Comparison of ENCODE assay signal across 8 cellular contexts in the genomic region with DNA sequence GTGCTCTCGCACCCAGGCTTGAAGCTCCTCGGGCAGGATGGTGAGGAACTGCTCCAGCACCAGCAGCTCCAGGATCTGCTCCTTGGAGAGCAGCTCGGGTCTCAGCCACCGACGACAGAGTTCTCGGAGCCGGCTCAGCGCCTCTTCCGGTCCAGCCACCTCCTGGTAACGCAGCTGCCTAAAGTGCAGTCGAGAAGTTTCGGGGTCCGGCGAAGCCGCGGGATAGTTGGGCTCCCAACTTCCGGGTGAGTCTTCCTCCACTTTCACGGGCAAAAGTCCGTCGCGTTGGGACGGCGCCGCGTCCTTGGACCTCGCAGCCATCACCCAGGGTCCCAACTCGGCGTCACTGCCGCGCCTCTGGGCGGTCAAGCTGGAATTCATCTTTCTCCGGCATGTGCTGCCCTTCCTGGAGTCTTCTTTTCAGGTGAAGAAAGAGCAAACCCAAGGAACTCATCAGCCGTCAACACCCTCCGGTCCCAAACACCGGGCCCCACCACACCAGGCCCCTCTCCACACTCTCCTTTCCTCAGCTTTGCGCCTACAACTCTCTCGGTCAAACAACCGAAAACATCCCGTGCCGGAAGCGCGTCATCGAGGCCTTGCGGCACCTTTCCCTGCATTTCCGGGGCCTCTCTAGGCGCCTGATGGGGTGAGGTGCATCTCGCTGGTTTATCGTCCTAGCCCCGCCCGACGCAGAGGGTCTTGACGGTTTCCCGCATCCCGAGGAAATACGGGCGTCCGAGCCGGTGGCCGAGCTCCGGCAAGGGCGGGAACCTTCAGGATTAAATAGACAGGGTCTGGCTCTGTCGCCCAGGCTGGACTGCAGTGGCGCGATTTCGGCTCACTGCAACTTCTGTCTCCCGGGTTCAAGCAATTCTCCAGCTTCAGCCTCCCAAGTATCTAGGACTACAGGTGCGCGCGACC. TPM values are rescaled to one million over a fixed set of nuclear protein-coding genes. Genes with fewer than 3 reads are reported as not detected.
DNase-seq lines count a peak whose midpoint lies in the region; ATAC-seq and TF ChIP-seq lines count a peak whose summit lies in the region.

A gene (minus strand): TSS at position 569 of the 924 bp plus-strand sequence. CDS start 188 bp downstream, at position 381.

- no peaks in the 10 kb centered on the region for H3K9me2 ChIP-seq in OCI-LY7 (ENCODE audit: insufficient read depth, low read length)

- TSS peak; percentile 85 for BruUV-seq in OCI-LY7 (replicated peaks; lab: Mats Ljungman, UMichigan)

- H3K36me3 ChIP-seq in OCI-LY7 (ENCODE audit: insufficient read depth, low read length), result peaks cover 40% of the 10 kb centered on the region

- peaks cover 6% of the 10 kb centered on the region; the same call in 1 of the 2 replicates for H3K9me3 ChIP-seq in OCI-LY7 (ENCODE audit: low read length)

- CTCF ChIA-PET in OCI-LY7 (lab: Charles Lee; ENCODE audit: unreplicated experiment), result interaction anchor here (0.6 kb wide), 1 partner anchor 1195 kb away, joined by 3 read pairs; no protein-coding TSS in a partner anchor

- H3K4me3 ChIP-seq in OCI-LY7 (ENCODE audit: low read depth, low read length, poor library complexity, severe bottlenecking), result peak within 1 kb of the TSS; percentile 90

- H3K27ac ChIP-seq in OCI-LY7 (ENCODE audit: low read depth, low read length, poor library complexity, severe bottlenecking), result peak within 1 kb of the TSS; percentile 79

- POLR2A ChIA-PET in OCI-LY7 (lab: Charles Lee), result interaction anchor here (0.7 to 1.6 kb wide), 5 partner anchors 9 to 260 kb away, joined by 3 to 7 read pairs (median 3); a partner anchor contains a TSS

- H3K79me2 ChIP-seq in OCI-LY7 (ENCODE audit: insufficient read depth, low read depth, low read length), result peaks cover 47% of the 10 kb centered on the region

- H4K20me1 ChIP-seq in OCI-LY7 (ENCODE audit: insufficient read depth, low read length), result peaks cover 15% of the 10 kb centered on the region

- intact Hi-C loops in OCI-LY7 (cut with micrococcal nuclease; ENCODE audit: unreplicated experiment), result loop anchor here (1.0 to 5.0 kb wide), 2 partner anchors 28 to 123 kb away; a partner anchor contains a TSS

- no peak for TF ChIP-seq CTCF in OCI-LY7 (conservative IDR thresholded peaks at IDR 0.05; ENCODE audit: low read length)

- H2AFZ ChIP-seq in OCI-LY7 (ENCODE audit: low read length), result peak within 1 kb of the TSS; percentile 90

- peak; percentile 39 for ATAC-seq in GM21381 (IDR thresholded peaks at IDR 0.05; ENCODE audit: unreplicated experiment)

- peak; percentile 94 for DNase-seq in COLO829 (ENCODE audit: low spot score)
- peak; percentile 89 for DNase-seq in HuH-7 (ENCODE audit: low spot score)
- peak; percentile 93 for DNase-seq in OCI-LY7 (ENCODE audit: low spot score)
- peak; percentile 87 for DNase-seq in activated T-cell treated with anti-CD3 and anti-CD28 coated beads for 24 hours (ENCODE audit: low read depth)
- peak; percentile 89 for DNase-seq in epidermal melanocyte (ENCODE audit: insufficient read length, low spot score)
- DNase-seq in midbrain (lab: John Stamatoyannopoulos, UW), result peak; percentile 95
- peak; percentile 80 to 86 for DNase-seq in stimulated activated CD8-positive, alpha-beta memory T cell treated with anti-CD3 and anti-CD28 coated beads, Interleukin-15, amount 100 ng/mL, for 48 hours (ENCODE audit: low read depth in 2 of 2)

- peaks cover 14% of the 10 kb centered on the region for H3K4me1 ChIP-seq in OCI-LY7 (ENCODE audit: insufficient read depth, low read length, poor library complexity, severe bottlenecking)

- peak within 1 kb of the TSS; percentile 100 for H3K4me2 ChIP-seq in OCI-LY7 (ENCODE audit: low read length)

RNA-seq across cellular contexts. Expression of the gene that starts here (rescaled TPM):
- total RNA-seq in OCI-LY7 (2014; rRNA removed; shearing (Covaris generic)), result 23.5 and 26.8 TPM in 2 replicates
- 35.3 and 35.4 TPM in 2 replicates for total RNA-seq in OCI-LY7 (2022)

Comparison
In these comparisons a context has a peak if more than half of its experiments do, and no peak if none do; other contexts are left out.
1. Peak in every context shown above with its lines: DNase-seq, ATAC-seq, H3K4me3 ChIP-seq and H3K27ac ChIP-seq.